In the genomic region with DNA sequence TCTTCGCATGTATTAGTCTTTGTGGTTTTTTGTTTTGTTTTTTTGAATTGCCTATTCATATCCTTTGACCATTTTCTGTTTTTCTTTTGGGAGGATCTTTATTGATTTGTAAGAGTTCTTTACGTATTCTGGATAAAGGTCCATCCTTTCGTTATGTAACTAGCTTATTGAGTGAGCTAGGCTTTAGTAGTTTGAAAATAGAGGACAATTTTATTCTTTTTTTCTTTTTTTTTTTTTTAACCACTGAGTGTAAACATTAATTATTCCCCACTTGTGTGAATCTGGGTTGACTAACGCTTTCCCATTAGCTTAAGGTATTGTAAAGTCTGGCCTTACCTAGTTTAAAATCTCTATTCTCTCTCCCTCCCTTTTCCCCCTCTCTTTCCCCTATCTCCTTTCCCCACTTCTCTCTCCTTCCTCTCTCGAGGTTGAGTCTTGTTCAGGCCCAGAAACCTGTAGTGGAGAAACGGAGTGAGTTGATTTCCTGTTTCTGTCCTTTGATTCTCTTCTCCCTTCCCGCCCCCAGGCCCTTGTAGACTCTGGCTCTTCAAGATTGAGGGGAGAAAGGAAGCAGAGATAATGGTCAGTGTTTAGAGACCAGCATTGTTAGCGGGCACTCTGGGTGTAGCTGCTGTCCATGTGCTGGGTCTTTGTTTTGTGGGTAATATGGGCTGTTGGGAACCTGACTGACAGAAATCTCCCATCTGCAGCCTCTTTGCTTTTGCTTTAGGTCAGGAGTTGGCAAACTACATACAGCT, we compare ENCODE assay signal across 8 cellular contexts. TPM values are rescaled to one million over a fixed set of nuclear protein-coding genes. Genes with fewer than 3 reads are reported as not detected.
DNase-seq lines count a peak whose midpoint lies in the region; ATAC-seq and TF ChIP-seq lines count a peak whose summit lies in the region.

No MANE protein-coding gene starts in this region.

- peak overlapping the region; percentile 51; the same call in 1 of the 2 replicates for H3K18ac ChIP-seq in IMR-90 (ENCODE audit: low read depth, low read length)

- peak overlapping the region; percentile 31; the same call in 1 of the 2 replicates for H3K4ac ChIP-seq in IMR-90 (ENCODE audit: low read depth, low read length)

- dilution Hi-C loops in IMR-90 (cut with HindIII; ENCODE audit: low sequenced_read_pairs, unreplicated experiment) = no loop called here

- peak overlapping the region; percentile 74; the same call in 1 of the 2 replicates for H4K5ac ChIP-seq in IMR-90 (ENCODE audit: low read depth, low read length)

- peak overlapping the region; percentile 83 for H3K9ac ChIP-seq in IMR-90 (ENCODE audit: low read depth, low read length)
- peak overlapping the region; percentile 91 for H3K9ac ChIP-seq in mucosa of stomach (ENCODE audit: low read length)

- no peak for TF ChIP-seq POLR2A in IMR-90 (IDR thresholded peaks at IDR 0.05; ENCODE audit: low read depth, low read length)

- DNase-seq in DMS 273 treated with DMSO at 0.1 percent for 48 hours (lab: John Stamatoyannopoulos, UW) = peak; percentile 6
- peak; percentile 35 for DNase-seq in IMR-90
- DNase-seq in NCI-H187 treated with DMSO at 0.1 percent for 48 hours (lab: John Stamatoyannopoulos, UW) = no peak
- DNase-seq in H4 (ENCODE audit: low spot score) = no peak
- no peak for DNase-seq in ureter (ENCODE audit: low spot score)

- TF ChIP-seq RAD21 in IMR-90 (IDR thresholded peaks at IDR 0.05; ENCODE audit: low read length) = no peak

- in situ Hi-C loops in IMR-90 (cut with MboI; ENCODE audit: low sequenced_read_pairs) = no loop called here

- intact Hi-C loops in IMR-90 (cut with micrococcal nuclease) = loop anchor here (2.0 to 5.0 kb wide), 3 partner anchors 33 to 259 kb away; partner anchors contain the start of gene SETD4

- H4K20me1 ChIP-seq in IMR-90 (ENCODE audit: insufficient read depth, low read length) = peaks cover 36% of the 10 kb centered on the region

- H3K9me1 ChIP-seq in IMR-90 (ENCODE audit: insufficient read depth, low read length) = no peaks in the 10 kb centered on the region

- no peak overlapping the region for H2BK20ac ChIP-seq in IMR-90 (ENCODE audit: low read depth, low read length)

- H2BK15ac ChIP-seq in IMR-90 (ENCODE audit: low read depth, low read length) = no peak overlapping the region; the same call in 2 of the 3 replicates

- POLR2A ChIA-PET in IMR-90 (lab: Charles Lee; ENCODE audit: unreplicated experiment) = interaction anchor here (0.5 kb wide), 1 partner anchor 110 kb away, joined by 3 read pairs; no protein-coding TSS in a partner anchor

- peak overlapping the region; percentile 41 for H3K14ac ChIP-seq in IMR-90 (replicated peaks; ENCODE audit: low read depth, low read length)

- H3K79me1 ChIP-seq in IMR-90 (ENCODE audit: low read depth in 1 of 2, low read length in 2 of 2) = peaks cover 4 to 29% of the 10 kb centered on the region in 2 experiments; a peak in 3 of 4 replicates

- peak overlapping the region; percentile 79 for H2AK9ac ChIP-seq in IMR-90 (replicated peaks; ENCODE audit: low read depth, low read length, poor library complexity)

- H3K27me3 ChIP-seq in IMR-90 (ENCODE audit: control insufficient read depth, insufficient read depth, low read length) = no peaks in the 10 kb centered on the region
- no peaks in the 10 kb centered on the region for H3K27me3 ChIP-seq in ectodermal cell (ENCODE audit: control insufficient read depth, insufficient read depth, low read length, poor library complexity, severe bottlenecking)
- H3K27me3 ChIP-seq in mucosa of stomach (ENCODE audit: control insufficient read depth, insufficient read depth, low read length) = no peaks in the 10 kb centered on the region

- 0 out of 2 replicates have a peak overlapping the region, but pooled peaks have one; percentile 0 for H2AK5ac ChIP-seq in IMR-90 (ENCODE audit: low read depth, low read length)

- CTCF ChIA-PET in IMR-90 (lab: Yijun Ruan, JAX) = interaction anchor here (0.6 kb wide), 1 partner anchor 1307 kb away, joined by 4 read pairs; no protein-coding TSS in a partner anchor

- no peak for TF ChIP-seq CTCF in IMR-90 (conservative IDR thresholded peaks at IDR 0.05; ENCODE audit: low read depth, low read length)

- peak overlapping the region; percentile 91 for H3K23ac ChIP-seq in IMR-90 (ENCODE audit: low read depth, low read length)

- 0 out of 2 replicates have a peak overlapping the region, but pooled peaks have one; percentile 50 for H3K56ac ChIP-seq in IMR-90 (ENCODE audit: extremely low read depth, insufficient read depth, low read length)

- no peak overlapping the region; the same call in 1 of the 2 replicates for H2BK120ac ChIP-seq in IMR-90 (ENCODE audit: low read depth, low read length)

- no peak overlapping the region for H2AFZ ChIP-seq in IMR-90 (replicated peaks; ENCODE audit: low read length, poor library complexity)

- BruUV-seq in IMR-90 (replicated peaks; lab: Mats Ljungman, UMichigan) = TSS peak; percentile 38

- no CpG with 5 or more reads among the region's 8 CpGs for WGBS in IMR-90 (ENCODE audit: extremely low coverage in 2 of 2, insufficient read length in 1 of 2), 2 experiments
- WGBS in ectodermal cell, 2 experiments = 7 to 9% methylated on average over 5 to 7 of the region's 8 CpGs

- H3K4me1 ChIP-seq in IMR-90 (ENCODE audit: control insufficient read depth, insufficient read depth, low read length) = peaks cover 5% of the 10 kb centered on the region
- H3K4me1 ChIP-seq in ectodermal cell (ENCODE audit: control insufficient read depth, insufficient read depth, low read length) = no peaks in the 10 kb centered on the region
- H3K4me1 ChIP-seq in mucosa of stomach (ENCODE audit: control insufficient read depth, insufficient read depth, low read length) = peaks cover 17% of the 10 kb centered on the region

- H3K27ac ChIP-seq in IMR-90 (ENCODE audit: insufficient read depth, low read length) = peak overlapping the region; percentile 72
- peak overlapping the region; percentile 17 for H3K27ac ChIP-seq in ectodermal cell (ENCODE audit: insufficient read depth, low read depth, low read length, poor library complexity, severe bottlenecking)

- peak overlapping the region; percentile 81 for H3K4me3 ChIP-seq in IMR-90 (ENCODE audit: insufficient read depth, low read depth, low read length)
- peak overlapping the region; percentile 91 for H3K4me3 ChIP-seq in ectodermal cell (ENCODE audit: insufficient read depth, low read depth, low read length)
- peak overlapping the region; percentile 81 for H3K4me3 ChIP-seq in mucosa of stomach (ENCODE audit: low read length)

- peak overlapping the region; percentile 100 for H3K4me2 ChIP-seq in IMR-90 (ENCODE audit: low read depth, low read length)

- no peaks in the 10 kb centered on the region for H3K9me3 ChIP-seq in IMR-90 (ENCODE audit: control insufficient read depth, insufficient read depth, low read length)
- H3K9me3 ChIP-seq in ectodermal cell (ENCODE audit: control insufficient read depth, low read length) = no peaks in the 10 kb centered on the region
- H3K9me3 ChIP-seq in mucosa of stomach (ENCODE audit: control insufficient read depth, low read length) = no peaks in the 10 kb centered on the region

- no peak for ATAC-seq in IMR-90 (ENCODE audit: low read depth)
- ATAC-seq in SK-N-SH treated with all-trans-retinoic acid at 6 μM for 48 hours = peak; percentile 4; the same call in 2 of the 3 replicates

- peak overlapping the region; percentile 81 for H2BK5ac ChIP-seq in IMR-90 (ENCODE audit: low read depth, low read length, poor library complexity, severe bottlenecking)

- peak overlapping the region; percentile 7; the same call in 1 of the 2 replicates for H4K91ac ChIP-seq in IMR-90 (ENCODE audit: insufficient read depth, low read depth, low read length)

- peak overlapping the region in 1 of 2 experiments; percentile 14; a peak in 1 of 4 replicates for H4K8ac ChIP-seq in IMR-90 (ENCODE audit: low read depth in 2 of 2, low read length in 2 of 2)

- peaks cover 7% of the 10 kb centered on the region for H3K36me3 ChIP-seq in IMR-90 (ENCODE audit: control insufficient read depth, insufficient read depth, low read length)
- no peaks in the 10 kb centered on the region for H3K36me3 ChIP-seq in ectodermal cell (ENCODE audit: control insufficient read depth, insufficient read depth, low read length)
- no peaks in the 10 kb centered on the region for H3K36me3 ChIP-seq in mucosa of stomach (ENCODE audit: control insufficient read depth, insufficient read depth, low read length)

TF ChIP-seq in IMR-90, 13 proteins besides CTCF, POLR2A, EP300 and RAD21 (continues in another document):
- TF ChIP-seq CHD1 (IDR thresholded peaks at IDR 0.05; ENCODE audit: low read depth, low read length) (no peak), RFX5 (IDR thresholded peaks at IDR 0.05; ENCODE audit: low read depth, low read length) (no peak), FOS (IDR thresholded peaks at IDR 0.05; ENCODE audit: low read depth, low read length) (no peak), BHLHE40 (IDR thresholded peaks at IDR 0.05; ENCODE audit: low read depth, low read length) (no peak)

TF ChIP-seq in SK-N-SH treated with all-trans-retinoic acid at 6 μM for 48 hours, 23 proteins besides CTCF, POLR2A, EP300 and RAD21:
- TF ChIP-seq TOX (CRISPR knock-in tag; IDR thresholded peaks at IDR 0.05; ENCODE audit: borderline replicate concordance) = no peak
- TF ChIP-seq POU6F1 (CRISPR knock-in tag; IDR thresholded peaks at IDR 0.05; ENCODE audit: borderline replicate concordance, low read depth) = no peak

RNA-seq across cellular contexts. Expression of gene MORC3, which starts 1.5 kb away (rescaled TPM):
- total RNA-seq in IMR-90 (2012; rRNA removed) = 23.5 and 39.4 TPM in 2 replicates
- polyA plus RNA-seq in IMR-90 (2012; rRNA removed) = 11.1 and 14.0 TPM in 2 replicates
- 1.3 and 1.9 TPM in 2 replicates for polyA plus RNA-seq in IMR-90 (2012; cell fraction: cytosol; rRNA removed)
- polyA plus RNA-seq in IMR-90 (2012; cell fraction: nucleus; rRNA removed; ENCODE audit: low replicate concordance) = 2.8 and 23.9 TPM in 2 replicates
- 28.1 TPM for polyA plus RNA-seq in ectodermal cell (2013, experiment 1 of 4)
- 25.2 TPM for polyA plus RNA-seq in ectodermal cell (2013, experiment 2 of 4)
- 23.9 TPM for polyA plus RNA-seq in ectodermal cell (2013, experiment 3 of 4)
- 25.5 TPM for polyA plus RNA-seq in ectodermal cell (2013, experiment 4 of 4)
- total RNA-seq in H4 (2014; rRNA removed; shearing (Covaris generic)) = 14.3 and 17.7 TPM in 2 replicates
- 59.3 TPM for total RNA-seq in ureter

Comparison
In these comparisons a context has a peak if more than half of its experiments do, and no peak if none do; other contexts are left out.
1. DNase-seq: peak in DMS 273 treated with DMSO at 0.1 percent for 48 hours (single experiment) and IMR-90 (single experiment); none in NCI-H187 treated with DMSO at 0.1 percent for 48 hours (single experiment), H4 (single experiment) and ureter (single experiment).
2. Peak in every context shown above with its lines, with median percentiles within 50 percentile points of each other: H3K4me3 ChIP-seq.